18 cellular contexts compared by ENCODE assay signal in genomic region chr21:42815217-42815616, GRCh38.
DNase-seq lines count a peak whose midpoint lies in the region; ATAC-seq, FAIRE-seq and TF ChIP-seq lines count a peak whose summit lies in the region.
"Had no signal": no experiment of that assay in that cellular context is flagged by ENCODE, and none has a peak within 500 bp of the region (broad histone marks: within the 10 kb centered on the region; RNA-seq: fewer than 3 reads in every experiment).

No MANE protein-coding gene starts in this region.

- TF ChIP-seq CTCF in HepG2 (CRISPR knock-in tag; IDR thresholded peaks at IDR 0.05) (no peak), right lobe of liver (IDR thresholded peaks at IDR 0.05) (no peak), astrocyte of the spinal cord (IDR thresholded peaks at IDR 0.05; ENCODE audit: low read depth, low read length) (no peak), endothelial cell (IDR thresholded peaks at IDR 0.05; ENCODE audit: unreplicated experiment) (no peak)

- peaks cover 4% of the 10 kb centered on the region for H3K27me3 Mint-ChIP-seq in endothelial cell (ENCODE audit: unreplicated experiment)

- H3K4me3 Mint-ChIP-seq in endothelial cell (ENCODE audit: unreplicated experiment) = no peak overlapping the region
- no peak overlapping the region for H3K4me3 Mint-ChIP-seq in stimulated activated effector memory CD8-positive, alpha-beta T cell treated with anti-CD3 and anti-CD28 coated beads, Interleukin-12 subunit alpha, Interleukin-12 subunit beta, amount 100 ng/mL, for 72 hours
- H3K4me3 Mint-ChIP-seq: HFFc6; T-helper 1 cell treated with Interleukin-12 subunit alpha and Interleukin-12 subunit beta and Interleukin-4 antibody, amounts not matched to agents 30 μg/mL and 1 μg/mL, for 36 hours had no signal

- no peak overlapping the region for H3K4me2 ChIP-seq in HepG2 (ENCODE audit: low read depth, low read length)
- H3K4me2 ChIP-seq: KMS-11, PC-9 had no signal

- H3K27me3 ChIP-seq in HepG2 (ENCODE audit: control insufficient read depth in 1 of 2, insufficient read depth in 2 of 2, low read length in 2 of 2) (no peaks in the 10 kb centered on the region), right lobe of liver (no peaks in the 10 kb centered on the region)
- H3K27me3 ChIP-seq: SJCRH30 had no signal

- H3K9me3 ChIP-seq in HepG2 (ENCODE audit: low read length) (peaks cover 20% of the 10 kb centered on the region), right lobe of liver (no peaks in the 10 kb centered on the region)

- TF ChIP-seq EP300 in HepG2 (IDR thresholded peaks at IDR 0.05; ENCODE audit: low read depth in 2 of 2, low read length in 2 of 2) (no peak), HepG2 (CRISPR knock-in tag; IDR thresholded peaks at IDR 0.05; ENCODE audit: borderline replicate concordance) (no peak)

- no peaks in the 10 kb centered on the region for H3K36me3 ChIP-seq in HepG2 (replicated peaks in 1 of 2; ENCODE audit: control insufficient read depth in 1 of 2, insufficient read depth in 2 of 2, low read length in 2 of 2)
- no peaks in the 10 kb centered on the region for H3K36me3 ChIP-seq in right lobe of liver
- H3K36me3 ChIP-seq: SJCRH30 had no signal

- CTCF ChIA-PET in HepG2 (lab: Yijun Ruan, JAX; ENCODE audit: low intra/inter-chr PET ratio, low total read pairs) = no interaction called here

- FAIRE-seq in HepG2 (lab: Jason Lieb, UNC) = no peak
- FAIRE-seq: GM12891 had no signal

- BruUV-seq in HepG2 (replicated peaks; lab: Mats Ljungman, UMichigan) = no TSS peak

- ATAC-seq in HepG2 (no peak), right lobe of liver (no peak)
- no peak for ATAC-seq in stimulated activated effector memory CD8-positive, alpha-beta T cell treated with anti-CD3 and anti-CD28 coated beads, Interleukin-12 subunit alpha, Interleukin-12 subunit beta, amount 100 ng/mL, for 72 hours

- TF ChIP-seq RAD21 in HepG2 (CRISPR knock-in tag; IDR thresholded peaks at IDR 0.05) = no peak

- no peak overlapping the region for H2AFZ ChIP-seq in HepG2 (ENCODE audit: low read length)
- H2AFZ ChIP-seq: PC-9 had no signal

- POLR2A ChIA-PET in HepG2 (lab: Yijun Ruan, JAX) = no interaction called here

- H3K9me3 Mint-ChIP-seq in endothelial cell (ENCODE audit: unreplicated experiment) = no peaks in the 10 kb centered on the region
- H3K9me3 Mint-ChIP-seq in stimulated activated effector memory CD8-positive, alpha-beta T cell treated with anti-CD3 and anti-CD28 coated beads, Interleukin-12 subunit alpha, Interleukin-12 subunit beta, amount 100 ng/mL, for 72 hours = no peaks in the 10 kb centered on the region

- DNase-seq in HepG2 (ENCODE audit: low spot score) (no peak), right lobe of liver (no peak), LHCN-M2 (ENCODE audit: low read depth) (peak; percentile 24), astrocyte of the spinal cord (ENCODE audit: low read depth, low spot score) (peak; percentile 17), endothelial cell (ENCODE audit: low spot score) (no peak), NCI-H187 treated with DMSO at 0.1 percent for 48 hours (lab: John Stamatoyannopoulos, UW) (no peak), NCI-H524 treated with DMSO at 0.1 percent for 48 hours (lab: John Stamatoyannopoulos, UW) (no peak)
- DNase-seq in stimulated activated effector memory CD8-positive, alpha-beta T cell treated with anti-CD3 and anti-CD28 coated beads, Interleukin-12 subunit alpha, Interleukin-12 subunit beta, amount 100 ng/mL, for 72 hours (ENCODE audit: low spot score in 2 of 2) = no peak
- DNase-seq: HFFc6, NCI-H1417 treated with DMSO at 0.1 percent for 48 hours, NCI-H1930, NCI-H2171 treated with DMSO at 0.1 percent for 48 hours, PC-9, SJCRH30 had no signal

- H3K9ac ChIP-seq in HepG2 (ENCODE audit: insufficient read depth, low read depth, low read length) = no peak overlapping the region
- H3K9ac ChIP-seq: KMS-11 had no signal

- H4K20me1 ChIP-seq in HepG2 (ENCODE audit: insufficient read depth, low read length) = no peaks in the 10 kb centered on the region

- H3K79me2 ChIP-seq in HepG2 (ENCODE audit: insufficient read depth, low read length) = no peaks in the 10 kb centered on the region

- in situ Hi-C loops in HepG2 (cut with HindIII; ENCODE audit: extremely low pct_ligation_motif_present, low pct_unique_long_range_greater_than_20kb) = no loop called here
- in situ Hi-C loops in astrocyte of the spinal cord (cut with HindIII; ENCODE audit: low sequenced_read_pairs) = no loop called here

- H3K27ac Mint-ChIP-seq in endothelial cell (ENCODE audit: unreplicated experiment) = no peak overlapping the region
- no peak overlapping the region for H3K27ac Mint-ChIP-seq in stimulated activated effector memory CD8-positive, alpha-beta T cell treated with anti-CD3 and anti-CD28 coated beads, Interleukin-12 subunit alpha, Interleukin-12 subunit beta, amount 100 ng/mL, for 72 hours
- H3K27ac Mint-ChIP-seq: HFFc6; T-helper 1 cell treated with Interleukin-12 subunit alpha and Interleukin-12 subunit beta and Interleukin-4 antibody, amounts not matched to agents 30 μg/mL and 1 μg/mL, for 36 hours had no signal

- 47% methylated on average over 1 of the region's 1 CpG for WGBS in HepG2 (ENCODE audit: low lambda C conversion rate)
- 100% methylated on average over 1 of the region's 1 CpG for WGBS in right lobe of liver (ENCODE audit: insufficient coverage, low coverage, low lambda C conversion rate, missing lambda C conversion rate)

- intact Hi-C loops in HepG2 (cut with micrococcal nuclease; ENCODE audit: unreplicated experiment) = no loop called here
- intact Hi-C loops in right lobe of liver (cut with DNase I) = loop anchor here (5.0 to 10.0 kb wide), 2 partner anchors 160 to 223 kb away; partner anchors contain the start of gene PDE9A (in 1 of the 2)

- H3K4me3 ChIP-seq in HepG2 (replicated peaks in 1 of 3; ENCODE audit: insufficient read depth in 1 of 3, low read depth in 2 of 3, low read length in 3 of 3) = no peak overlapping the region
- H3K4me3 ChIP-seq in right lobe of liver = no peak overlapping the region
- H3K4me3 ChIP-seq in astrocyte of the spinal cord (ENCODE audit: low read depth, low read length) = no peak overlapping the region
- H3K4me3 ChIP-seq: PC-9, SJCRH30 had no signal

- peaks cover 4% of the 10 kb centered on the region for H3K36me3 Mint-ChIP-seq in endothelial cell (ENCODE audit: low read depth, unreplicated experiment)
- H3K36me3 Mint-ChIP-seq in stimulated activated effector memory CD8-positive, alpha-beta T cell treated with anti-CD3 and anti-CD28 coated beads, Interleukin-12 subunit alpha, Interleukin-12 subunit beta, amount 100 ng/mL, for 72 hours = no peaks in the 10 kb centered on the region

- H3K4me1 Mint-ChIP-seq in endothelial cell (ENCODE audit: unreplicated experiment) = peaks cover 14% of the 10 kb centered on the region
- H3K4me1 Mint-ChIP-seq in stimulated activated effector memory CD8-positive, alpha-beta T cell treated with anti-CD3 and anti-CD28 coated beads, Interleukin-12 subunit alpha, Interleukin-12 subunit beta, amount 100 ng/mL, for 72 hours = no peaks in the 10 kb centered on the region

- TF ChIP-seq POLR2A in HepG2 (IDR thresholded peaks at IDR 0.05; ENCODE audit: insufficient read depth in 1 of 2, low read depth in 2 of 2, low read length in 2 of 2) (no peak), right lobe of liver (IDR thresholded peaks at IDR 0.05) (no peak)

- H3K4me1 ChIP-seq in HepG2 (ENCODE audit: insufficient read depth, low read length) (peaks cover 11% of the 10 kb centered on the region), right lobe of liver (no peaks in the 10 kb centered on the region)
- H3K4me1 ChIP-seq: SJCRH30 had no signal

- no peak overlapping the region for H3K27ac ChIP-seq in HepG2 (ENCODE audit: extremely low read length, insufficient read depth, low read length)
- H3K27ac ChIP-seq in right lobe of liver = no peak overlapping the region
- H3K27ac ChIP-seq: C4-2B, KMS-11, PC-9, SJCRH30 had no signal

TF ChIP-seq in HepG2, 621 proteins besides CTCF, POLR2A, EP300 and RAD21:
- TF ChIP-seq ZNF567 (CRISPR knock-in tag; IDR thresholded peaks at IDR 0.05; ENCODE audit: borderline replicate concordance) = no peak
- TF ChIP-seq CEBPG (CRISPR knock-in tag; IDR thresholded peaks at IDR 0.05) = no peak
- TF ChIP-seq ZNF343 (CRISPR knock-in tag; IDR thresholded peaks at IDR 0.05) = no peak
- no peak for TF ChIP-seq PHF5A (CRISPR knock-in tag; IDR thresholded peaks at IDR 0.05; ENCODE audit: low read depth, unreplicated experiment)
- no peak for TF ChIP-seq IRF9 (CRISPR knock-in tag; IDR thresholded peaks at IDR 0.05; ENCODE audit: borderline replicate concordance)
- TF ChIP-seq ZFP36 (IDR thresholded peaks at IDR 0.05; ENCODE audit: borderline replicate concordance, low read depth, low read length, partially characterized antibody) = peak; percentile 68

Comparison
In these comparisons a context has a peak if more than half of its experiments do, and no peak if none do; other contexts are left out.
1. DNase-seq: peak in LHCN-M2 (single experiment) and astrocyte of the spinal cord (single experiment); none in HepG2 (single experiment), right lobe of liver (0 of 3), endothelial cell (single experiment), NCI-H187 treated with DMSO at 0.1 percent for 48 hours (single experiment), NCI-H524 treated with DMSO at 0.1 percent for 48 hours (single experiment) and stimulated activated effector memory CD8-positive, alpha-beta T cell treated with anti-CD3 and anti-CD28 coated beads, Interleukin-12 subunit alpha, Interleukin-12 subunit beta, amount 100 ng/mL, for 72 hours (0 of 2).